Comparison of ENCODE assay signal across 37 cellular contexts in genomic region chr11:118958577-118958976, GRCh38. TPM values are rescaled to one million over a fixed set of nuclear protein-coding genes. Genes with fewer than 3 reads are reported as not detected.
"Had no signal": no experiment of that assay in that cellular context is flagged by ENCODE, and none has a peak within 500 bp of the region (broad histone marks: within the 10 kb centered on the region; RNA-seq: fewer than 3 reads in every experiment).

No MANE protein-coding gene starts in this region.

- DNase-seq: activated B cell treated with CpG ODN at 0.5 μM for 24 hours; activated CD4-positive, alpha-beta memory T cell treated with anti-CD3 and anti-CD28 coated beads for 36 hours; activated CD4-positive, alpha-beta T cell treated with anti-CD3 and anti-CD28 coated beads for 4 hours; activated CD4-positive, alpha-beta T cell treated with anti-CD3 and anti-CD28 coated beads, Interleukin-2, amount 10 ng/mL, durations not matched to agents 24 days and 14 days; activated CD4-positive, alpha-beta T cell treated with anti-CD3 and anti-CD28 coated beads, Interleukin-2, amount 50 U/mL, for 1 hour; activated CD4-positive, alpha-beta T cell treated with anti-CD3 and anti-CD28 coated beads, Interleukin-2, amount 50 U/mL, for 4 hours; activated CD4-positive, CD25-positive, alpha-beta regulatory T cell treated with anti-CD3 and anti-CD28 coated beads, Interleukin-2, amount 50 U/mL, for 72 hours; activated CD8-positive, alpha-beta memory T cell treated with anti-CD3 and anti-CD28 coated beads, Interleukin-2, amount 50 U/mL, for 4 hours; activated CD8-positive, alpha-beta T cell treated with anti-CD3 and anti-CD28 coated beads for 36 hours; activated effector memory CD4-positive, alpha-beta T cell treated with anti-CD3 and anti-CD28 coated beads, Interleukin-2, amount 50 U/mL, for 16 hours; activated gamma-delta T cell treated with Interleukin-2 at 50 U/mL for 16 hours; activated naive CD4-positive, alpha-beta T cell; activated naive CD4-positive, alpha-beta T cell treated with anti-CD3 and anti-CD28 coated beads for 36 hours; activated naive CD4-positive, alpha-beta T cell treated with anti-CD3 and anti-CD28 coated beads, Interleukin-2, amount 50 U/mL, for 16 hours; activated naive CD8-positive, alpha-beta T cell treated with anti-CD3 and anti-CD28 coated beads for 36 hours; activated T-cell treated with anti-CD3 and anti-CD28 coated beads for 4 hours; activated T-cell treated with anti-CD3 and anti-CD28 coated beads, Interleukin-2, amount 50 U/mL, for 1 hour; activated T-cell treated with anti-CD3 and anti-CD28 coated beads, Interleukin-2, amount 50 U/mL, for 4 hours; activated T-cell treated with anti-CD3 and anti-CD28 coated beads, Interleukin-2, amount 50 U/mL, for 72 hours; adrenal gland; amniotic stem cell; body of pancreas; brain microvascular endothelial cell; central memory CD4-positive, alpha-beta T cell; T-helper 1 cell; T-helper 2 cell; T-helper 9 cell had no signal

- H3K36me3 ChIP-seq: adrenal gland, brain microvascular endothelial cell, breast epithelium had no signal

- H3K9me3 ChIP-seq: adrenal gland, body of pancreas, breast epithelium had no signal

- H3K27ac ChIP-seq: adrenal gland, body of pancreas, brain microvascular endothelial cell, breast epithelium, VCaP had no signal

- FAIRE-seq: astrocyte, TTC549 had no signal

- H3K4me1 ChIP-seq: adrenal gland, body of pancreas, breast epithelium had no signal

- H3K4me3 ChIP-seq: adrenal gland, body of pancreas, breast epithelium had no signal

- H3K27me3 ChIP-seq: adrenal gland, body of pancreas, breast epithelium had no signal

RNA-seq across cellular contexts. Expression of gene UPK2, which starts 2.5 kb away (rescaled TPM):
- total RNA-seq: activated CD4-positive, alpha-beta memory T cell treated with anti-CD3 and anti-CD28 coated beads for 36 hours; activated CD4-positive, alpha-beta T cell treated with anti-CD3 and anti-CD28 coated beads, Interleukin-2, amount 10 ng/mL, durations not matched to agents 24 days and 14 days; activated CD8-positive, alpha-beta memory T cell treated with anti-CD3 and anti-CD28 coated beads for 36 hours; activated T-cell treated with anti-CD3 and anti-CD28 coated beads, Interleukin-2, amount 50 U/mL, for 4 hours; activated T-helper 1 cell treated with anti-CD3 and anti-CD28 coated beads, Interleukin-12 subunit alpha, Interleukin-12 subunit beta, Interleukin-2, Interleukin-4 antibody, amounts not matched to agents 30 ng/mL and 10 ng/mL and 1 ng/mL, durations not matched to agents 14 hours and 24 hours and 36 hours; adrenal gland; aorta; astrocyte; body of pancreas; breast epithelium; cardiac septum; cerebellum had no signal
- polyA plus RNA-seq: aorta had no signal

RNA-seq across cellular contexts. Expression of gene FOXR1, which starts 13.0 kb away (rescaled TPM):
- total RNA-seq: activated B cell treated with CpG ODN at 0.5 μM for 24 hours; activated CD4-positive, alpha-beta memory T cell treated with anti-CD3 and anti-CD28 coated beads for 36 hours; activated CD4-positive, alpha-beta T cell treated with anti-CD3 and anti-CD28 coated beads, Interleukin-2, amount 10 ng/mL, durations not matched to agents 24 days and 14 days; activated CD8-positive, alpha-beta memory T cell treated with anti-CD3 and anti-CD28 coated beads for 36 hours; activated CD8-positive, alpha-beta T cell treated with anti-CD3 and anti-CD28 coated beads for 36 hours; activated naive CD4-positive, alpha-beta T cell treated with anti-CD3 and anti-CD28 coated beads for 36 hours; activated naive CD4-positive, alpha-beta T cell treated with anti-CD3 and anti-CD28 coated beads, Interleukin-2, amount 50 U/mL, for 72 hours; activated naive CD8-positive, alpha-beta T cell treated with anti-CD3 and anti-CD28 coated beads for 36 hours; activated T-cell treated with anti-CD3 and anti-CD28 coated beads, Interleukin-2, amount 50 U/mL, for 4 hours; activated T-cell treated with anti-CD3 and anti-CD28 coated beads, Interleukin-2, amount 50 U/mL, for 72 hours; activated T-helper 1 cell treated with anti-CD3 and anti-CD28 coated beads, Interleukin-12 subunit alpha, Interleukin-12 subunit beta, Interleukin-2, Interleukin-4 antibody, amounts not matched to agents 30 ng/mL and 10 ng/mL and 1 ng/mL, durations not matched to agents 14 hours and 24 hours and 36 hours; adrenal gland; aorta; astrocyte; body of pancreas; breast epithelium; cardiac septum; cerebellum had no signal
- polyA plus RNA-seq: adrenal gland, aorta had no signal
